ENCODE assay signal across 10 cellular contexts in genomic region chr12:6376965-6377666, GRCh38. TPM values are rescaled to one million over a fixed set of nuclear protein-coding genes. Genes with fewer than 3 reads are reported as not detected.
DNase-seq lines count a peak whose midpoint lies in the region; ATAC-seq and TF ChIP-seq lines count a peak whose summit lies in the region.
"Had no signal": no experiment of that assay in that cellular context is flagged by ENCODE, and none has a peak within 500 bp of the region (broad histone marks: within the 10 kb centered on the region; RNA-seq: fewer than 3 reads in every experiment).

No MANE protein-coding gene starts in this region.

- TF ChIP-seq RAD21 in liver (IDR thresholded peaks at IDR 0.05) = no peak

- 85% methylated on average over 8 of the region's 8 CpGs for WGBS in liver
- WGBS in testis, 2 donors = 66 to 87% methylated on average over 8 of the region's 8 CpGs

- peaks cover 35% of the 10 kb centered on the region for H3K4me1 Mint-ChIP-seq in activated CD8-positive, alpha-beta memory T cell treated with anti-CD3 and anti-CD28 coated beads, Interleukin-2, amount 10 ng/mL, durations not matched to agents 7 days and 5 days

- peaks cover 48% of the 10 kb centered on the region for H3K4me1 ChIP-seq in adipocyte (ENCODE audit: control insufficient read depth, insufficient read depth, low read length)
- peaks cover 5 to 16% (median 12%) of the 10 kb centered on the region in 4 donors for H3K4me1 ChIP-seq in liver (ENCODE audit: control insufficient read depth in 4 of 4, insufficient read depth in 4 of 4, low read length in 3 of 4)
- peaks cover 38% of the 10 kb centered on the region for H3K4me1 ChIP-seq in testis

- H3K27me3 Mint-ChIP-seq in activated CD8-positive, alpha-beta memory T cell treated with anti-CD3 and anti-CD28 coated beads, Interleukin-2, amount 10 ng/mL, durations not matched to agents 7 days and 5 days = peaks cover 23% of the 10 kb centered on the region

- CTCF ChIA-PET in activated CD8-positive, alpha-beta memory T cell treated with anti-CD3 and anti-CD28 coated beads, Interleukin-2, amount 10 ng/mL, durations not matched to agents 7 days and 5 days (lab: Charles Lee) = interaction anchor here (0.7 to 1.2 kb wide), 4 partner anchors 9 to 43 kb away, joined by 3 to 6 read pairs (median 3); no protein-coding TSS in a partner anchor

- no peaks in the 10 kb centered on the region for H3K36me3 Mint-ChIP-seq in activated CD8-positive, alpha-beta memory T cell treated with anti-CD3 and anti-CD28 coated beads, Interleukin-2, amount 10 ng/mL, durations not matched to agents 7 days and 5 days

- intact Hi-C loops in testis (cut with DNase I; ENCODE audit: low total_unique reads) = no loop called here

- H3K9ac ChIP-seq in adipocyte (ENCODE audit: low read length) (peak overlapping the region; percentile 91), liver (ENCODE audit: low read depth in 1 of 2, low read length in 2 of 2) (peak overlapping the region in 1 of 2 donors; percentile 27)

- no peaks in the 10 kb centered on the region for H3K36me3 ChIP-seq in adipocyte (ENCODE audit: control insufficient read depth, insufficient read depth, low read length, severe bottlenecking)
- H3K36me3 ChIP-seq in liver (ENCODE audit: control insufficient read depth in 4 of 4, insufficient read depth in 3 of 4, low read depth in 1 of 4, low read length in 3 of 4) = no peaks in the 10 kb centered on the region
- no peaks in the 10 kb centered on the region for H3K36me3 ChIP-seq in testis (ENCODE audit: low read depth, missing control alignments)

- H3K9me3 ChIP-seq in adipocyte (ENCODE audit: control insufficient read depth, low read length) = no peaks in the 10 kb centered on the region
- H3K9me3 ChIP-seq in liver (ENCODE audit: control insufficient read depth in 4 of 4, low read length in 3 of 4) = no peaks in the 10 kb centered on the region
- no peaks in the 10 kb centered on the region for H3K9me3 ChIP-seq in testis

- DNase-seq in activated CD8-positive, alpha-beta memory T cell treated with anti-CD3 and anti-CD28 coated beads, Interleukin-2, amount 10 ng/mL, durations not matched to agents 7 days and 5 days = peak; percentile 48
- no peak for DNase-seq in activated CD8-positive, alpha-beta memory T cell treated with anti-CD3 and anti-CD28 coated beads, Interleukin-2, amount 50 U/mL, for 48 hours
- DNase-seq in adipocyte (ENCODE audit: low read depth) (no peak), testis (no peak)
- DNase-seq: AML-193, NCI-H524 had no signal

- peak; percentile 51 for ATAC-seq in activated CD8-positive, alpha-beta memory T cell treated with anti-CD3 and anti-CD28 coated beads, Interleukin-2, amount 10 ng/mL, durations not matched to agents 7 days and 5 days
- ATAC-seq in HG03460 (IDR thresholded peaks at IDR 0.05; ENCODE audit: unreplicated experiment) (no peak), HG03025 (IDR thresholded peaks at IDR 0.05; ENCODE audit: low FRiP score, unreplicated experiment) (no peak), GM18505 (IDR thresholded peaks at IDR 0.05; ENCODE audit: unreplicated experiment) (no peak)

- no peak for TF ChIP-seq POLR2A in testis (IDR thresholded peaks at IDR 0.05)
- TF ChIP-seq POLR2A in GM18505 (IDR thresholded peaks at IDR 0.05; ENCODE audit: borderline replicate concordance, extremely low read depth, insufficient read depth, insufficient read length) = no peak

- H3K27me3 ChIP-seq in adipocyte (replicated peaks; ENCODE audit: control insufficient read depth, insufficient read depth, low read length) (no peaks in the 10 kb centered on the region), liver (ENCODE audit: control insufficient read depth in 4 of 4, insufficient read depth in 4 of 4, low read length in 3 of 4) (no peaks in the 10 kb centered on the region), testis (no peaks in the 10 kb centered on the region)

- no peaks in the 10 kb centered on the region for H3K9me3 Mint-ChIP-seq in activated CD8-positive, alpha-beta memory T cell treated with anti-CD3 and anti-CD28 coated beads, Interleukin-2, amount 10 ng/mL, durations not matched to agents 7 days and 5 days (ENCODE audit: low read depth)

- H3K4me3 Mint-ChIP-seq in activated CD8-positive, alpha-beta memory T cell treated with anti-CD3 and anti-CD28 coated beads, Interleukin-2, amount 10 ng/mL, durations not matched to agents 7 days and 5 days = peak overlapping the region; percentile 30

- peak overlapping the region; percentile 63 for H3K4me3 ChIP-seq in adipocyte (ENCODE audit: low read length)
- H3K4me3 ChIP-seq in liver (ENCODE audit: low read depth in 1 of 3, low read length in 3 of 3) = no peak overlapping the region
- H3K4me3 ChIP-seq in testis = no peak overlapping the region

- H3K27ac ChIP-seq in liver (ENCODE audit: low read depth in 1 of 2, low read length in 2 of 2) (peak overlapping the region; percentile 4 to 6), testis (peak overlapping the region; percentile 68 to 77)

- TF ChIP-seq CTCF in liver (IDR thresholded peaks at IDR 0.05; ENCODE audit: low read depth, low read length, missing input control) = no peak
- TF ChIP-seq CTCF in testis (IDR thresholded peaks at IDR 0.05) = no peak

- H3K27ac Mint-ChIP-seq in activated CD8-positive, alpha-beta memory T cell treated with anti-CD3 and anti-CD28 coated beads, Interleukin-2, amount 10 ng/mL, durations not matched to agents 7 days and 5 days = peak overlapping the region; percentile 51

TF ChIP-seq in liver, 16 proteins besides CTCF, POLR2A, EP300 and RAD21 (continues in another document):
- TF ChIP-seq ZBTB33 (IDR thresholded peaks at IDR 0.05) (no peak), REST (IDR thresholded peaks at IDR 0.05) (no peak), HNF4G (IDR thresholded peaks at IDR 0.05) (no peak), FOXA2 (IDR thresholded peaks at IDR 0.05) (no peak), JUND (IDR thresholded peaks at IDR 0.05) (no peak), ATF3 (IDR thresholded peaks at IDR 0.05) (no peak), RXRA (IDR thresholded peaks at IDR 0.05) (no peak), NR2F2 (IDR thresholded peaks at IDR 0.05) (no peak)

RNA-seq across cellular contexts. Expression of gene SCNN1A, which starts 1.8 kb away (rescaled TPM):
- under 1 TPM; 0.49 to 0.58 TPM for total RNA-seq in activated CD8-positive, alpha-beta memory T cell treated with anti-CD3 and anti-CD28 coated beads, Interleukin-2, amount 10 ng/mL, durations not matched to agents 7 days and 5 days
- total RNA-seq in liver (1 to 10 TPM in 1 of 2 donors, under 1 TPM in 1; 0.47 to 7.7 TPM), testis (10 to 100 TPM; 22.7 to 43.1 TPM)
- polyA plus RNA-seq in liver (1 to 10 TPM; 2.2 to 3.5 TPM), testis (ENCODE audit: insufficient read depth, low read depth, low replicate concordance) (14.6 TPM)

RNA-seq across cellular contexts. Expression of gene LTBR, which starts 6.8 kb away (rescaled TPM):
- total RNA-seq in activated CD8-positive, alpha-beta memory T cell treated with anti-CD3 and anti-CD28 coated beads, Interleukin-2, amount 10 ng/mL, durations not matched to agents 7 days and 5 days = under 1 TPM; 0.30 to 0.41 TPM
- total RNA-seq in liver (10 to 100 TPM; 15.8 to 93.9 TPM), testis (100 to 1,000 TPM in 1 of 2 donors, 10 to 100 TPM in 1; 81.3 to 112 TPM)
- polyA plus RNA-seq in liver (100 to 1,000 TPM in 1 of 2 donors, 10 to 100 TPM in 1; 84.1 to 138 TPM), testis (ENCODE audit: insufficient read depth, low read depth, low replicate concordance) (36.6 TPM)

RNA-seq across cellular contexts. Expression of gene TNFRSF1A, which starts 35.2 kb away (rescaled TPM):
- total RNA-seq in activated CD8-positive, alpha-beta memory T cell treated with anti-CD3 and anti-CD28 coated beads, Interleukin-2, amount 10 ng/mL, durations not matched to agents 7 days and 5 days = 10 to 100 TPM; 63.3 to 71.5 TPM
- total RNA-seq in liver (100 to 1,000 TPM in 1 of 2 donors, 10 to 100 TPM in 1; 36.9 to 144 TPM), testis (100 to 1,000 TPM in 1 of 2 donors, 10 to 100 TPM in 1; 94.6 to 106 TPM)
- polyA plus RNA-seq in liver (100 to 1,000 TPM in 1 of 2 donors, 10 to 100 TPM in 1; 56.0 to 121 TPM), testis (ENCODE audit: insufficient read depth, low read depth, low replicate concordance) (59.8 TPM)

Comparison
In these comparisons a context has a peak if more than half of its experiments do, and no peak if none do; other contexts are left out.
1. RNA of gene LTBR, which starts 6.8 kb away (total RNA-seq): 81.3 to 112 TPM in testis and 15.8 to 93.9 TPM in liver; 0.30 to 0.41 TPM in activated CD8-positive, alpha-beta memory T cell treated with anti-CD3 and anti-CD28 coated beads, Interleukin-2, amount 10 ng/mL, durations not matched to agents 7 days and 5 days; every median in the first group is over 10 times any median in the second.